ENCODE assay signal across 2 cellular contexts in the genomic region with DNA sequence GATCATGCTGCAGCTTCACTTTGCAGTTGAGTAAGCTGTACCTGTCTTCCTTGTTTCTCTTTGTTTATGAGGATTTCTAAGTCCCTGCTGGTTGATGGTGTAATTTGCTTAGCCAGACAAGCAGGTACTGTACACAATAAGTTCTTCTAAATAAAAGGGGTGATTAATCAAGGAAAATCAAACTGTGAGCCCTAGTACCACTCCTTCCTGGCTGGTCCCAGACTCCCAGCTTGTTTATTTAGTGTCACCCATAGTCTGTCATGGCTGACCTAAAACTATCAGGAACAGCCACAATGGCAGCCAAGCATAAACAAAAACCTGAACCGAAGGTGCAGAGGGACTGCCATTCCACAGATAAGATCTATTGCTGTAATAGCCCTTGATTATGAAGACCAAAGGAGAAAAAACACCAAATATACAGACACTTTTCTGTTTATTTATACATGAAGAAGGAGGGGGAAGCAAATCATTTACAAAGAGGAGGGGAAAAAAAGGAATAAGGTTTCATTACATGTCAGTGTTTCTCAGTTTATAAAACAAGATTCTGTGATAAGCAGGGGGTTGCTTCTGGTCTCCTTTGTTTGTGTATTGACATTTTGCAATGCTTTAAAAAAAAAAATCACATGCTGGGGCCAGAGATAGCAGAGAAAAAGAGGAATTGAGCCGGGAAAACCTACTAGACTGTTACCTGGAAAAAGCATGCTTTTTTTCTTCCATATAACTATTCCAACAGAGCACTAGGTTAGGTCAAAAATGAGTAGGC.
TF ChIP-seq lines count a peak whose summit lies in the region.

No MANE protein-coding gene starts in this region.

TF ChIP-seq in IMR-90, 13 proteins besides CTCF, POLR2A, EP300 and RAD21:
- TF ChIP-seq CHD1 (IDR thresholded peaks at IDR 0.05; ENCODE audit: low read depth, low read length), result no peak
- no peak for TF ChIP-seq RCOR1 (IDR thresholded peaks at IDR 0.05; ENCODE audit: insufficient replicate concordance, low read length)
- TF ChIP-seq NFE2L2 (IDR thresholded peaks at IDR 0.05; ENCODE audit: low read depth, low read length), result no peak
- TF ChIP-seq FOS (IDR thresholded peaks at IDR 0.05; ENCODE audit: low read depth, low read length), result no peak
- no peak for TF ChIP-seq BHLHE40 (IDR thresholded peaks at IDR 0.05; ENCODE audit: low read depth, low read length)
- TF ChIP-seq, protein P1, sequence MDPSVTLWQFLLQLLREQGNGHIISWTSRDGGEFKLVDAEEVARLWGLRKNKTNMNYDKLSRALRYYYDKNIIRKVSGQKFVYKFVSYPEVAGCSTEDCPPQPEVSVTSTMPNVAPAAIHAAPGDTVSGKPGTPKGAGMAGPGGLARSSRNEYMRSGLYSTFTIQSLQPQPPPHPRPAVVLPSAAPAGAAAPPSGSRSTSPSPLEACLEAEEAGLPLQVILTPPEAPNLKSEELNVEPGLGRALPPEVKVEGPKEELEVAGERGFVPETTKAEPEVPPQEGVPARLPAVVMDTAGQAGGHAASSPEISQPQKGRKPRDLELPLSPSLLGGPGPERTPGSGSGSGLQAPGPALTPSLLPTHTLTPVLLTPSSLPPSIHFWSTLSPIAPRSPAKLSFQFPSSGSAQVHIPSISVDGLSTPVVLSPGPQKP (IDR thresholded peaks at IDR 0.05; ENCODE audit: borderline replicate concordance, low read depth, low read length), result no peak
- TF ChIP-seq MAFK (IDR thresholded peaks at IDR 0.05; ENCODE audit: low read depth, low read length), result no peak
- TF ChIP-seq RFX5 (IDR thresholded peaks at IDR 0.05; ENCODE audit: low read depth, low read length), result no peak
- no peak for TF ChIP-seq CEBPB (IDR thresholded peaks at IDR 0.05; ENCODE audit: low read depth, low read length)
- TF ChIP-seq, protein P2, sequence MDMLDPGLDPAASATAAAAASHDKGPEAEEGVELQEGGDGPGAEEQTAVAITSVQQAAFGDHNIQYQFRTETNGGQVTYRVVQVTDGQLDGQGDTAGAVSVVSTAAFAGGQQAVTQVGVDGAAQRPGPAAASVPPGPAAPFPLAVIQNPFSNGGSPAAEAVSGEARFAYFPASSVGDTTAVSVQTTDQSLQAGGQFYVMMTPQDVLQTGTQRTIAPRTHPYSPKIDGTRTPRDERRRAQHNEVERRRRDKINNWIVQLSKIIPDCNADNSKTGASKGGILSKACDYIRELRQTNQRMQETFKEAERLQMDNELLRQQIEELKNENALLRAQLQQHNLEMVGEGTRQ (IDR thresholded peaks at IDR 0.05; ENCODE audit: low read depth, low read length), result no peak
- TF ChIP-seq MAZ (IDR thresholded peaks at IDR 0.05; ENCODE audit: borderline replicate concordance, low read depth, low read length), result no peak
- TF ChIP-seq MXI1 (IDR thresholded peaks at IDR 0.05; ENCODE audit: borderline replicate concordance, low read depth, low read length), result no peak
- TF ChIP-seq SMC3 (IDR thresholded peaks at IDR 0.05; ENCODE audit: low read depth, low read length), result no peak

TF ChIP-seq in neural cell, 6 proteins besides CTCF, POLR2A, EP300 and RAD21:
- TF ChIP-seq TAF1 (IDR thresholded peaks at IDR 0.05; ENCODE audit: low read depth), result no peak
- no peak for TF ChIP-seq EZH2 (IDR thresholded peaks at IDR 0.05; ENCODE audit: borderline replicate concordance, insufficient read depth, low read length, poor library complexity, severe bottlenecking)
- no peak for TF ChIP-seq SMC3 (conservative IDR thresholded peaks at IDR 0.05; ENCODE audit: poor library complexity)
- no peak for TF ChIP-seq POLR2AphosphoS5 (IDR thresholded peaks at IDR 0.05)
- TF ChIP-seq, protein P3, sequence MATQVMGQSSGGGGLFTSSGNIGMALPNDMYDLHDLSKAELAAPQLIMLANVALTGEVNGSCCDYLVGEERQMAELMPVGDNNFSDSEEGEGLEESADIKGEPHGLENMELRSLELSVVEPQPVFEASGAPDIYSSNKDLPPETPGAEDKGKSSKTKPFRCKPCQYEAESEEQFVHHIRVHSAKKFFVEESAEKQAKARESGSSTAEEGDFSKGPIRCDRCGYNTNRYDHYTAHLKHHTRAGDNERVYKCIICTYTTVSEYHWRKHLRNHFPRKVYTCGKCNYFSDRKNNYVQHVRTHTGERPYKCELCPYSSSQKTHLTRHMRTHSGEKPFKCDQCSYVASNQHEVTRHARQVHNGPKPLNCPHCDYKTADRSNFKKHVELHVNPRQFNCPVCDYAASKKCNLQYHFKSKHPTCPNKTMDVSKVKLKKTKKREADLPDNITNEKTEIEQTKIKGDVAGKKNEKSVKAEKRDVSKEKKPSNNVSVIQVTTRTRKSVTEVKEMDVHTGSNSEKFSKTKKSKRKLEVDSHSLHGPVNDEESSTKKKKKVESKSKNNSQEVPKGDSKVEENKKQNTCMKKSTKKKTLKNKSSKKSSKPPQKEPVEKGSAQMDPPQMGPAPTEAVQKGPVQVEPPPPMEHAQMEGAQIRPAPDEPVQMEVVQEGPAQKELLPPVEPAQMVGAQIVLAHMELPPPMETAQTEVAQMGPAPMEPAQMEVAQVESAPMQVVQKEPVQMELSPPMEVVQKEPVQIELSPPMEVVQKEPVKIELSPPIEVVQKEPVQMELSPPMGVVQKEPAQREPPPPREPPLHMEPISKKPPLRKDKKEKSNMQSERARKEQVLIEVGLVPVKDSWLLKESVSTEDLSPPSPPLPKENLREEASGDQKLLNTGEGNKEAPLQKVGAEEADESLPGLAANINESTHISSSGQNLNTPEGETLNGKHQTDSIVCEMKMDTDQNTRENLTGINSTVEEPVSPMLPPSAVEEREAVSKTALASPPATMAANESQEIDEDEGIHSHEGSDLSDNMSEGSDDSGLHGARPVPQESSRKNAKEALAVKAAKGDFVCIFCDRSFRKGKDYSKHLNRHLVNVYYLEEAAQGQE (IDR thresholded peaks at IDR 0.05; ENCODE audit: borderline replicate concordance), result no peak
- no peak for TF ChIP-seq MXI1 (conservative IDR thresholded peaks at IDR 0.05; ENCODE audit: poor library complexity, severe bottlenecking)
TF ChIP-seq in neural cell: peak in this region for 0.
